Comparison of ENCODE assay signal across 1 cellular context in genomic region chr7:47481656-47482012, GRCh38.
TF ChIP-seq lines count a peak whose summit lies in the region.

No MANE protein-coding gene starts in this region.

TF ChIP-seq in HCT116, 20 proteins besides CTCF, POLR2A, EP300 and RAD21 (continued from another document):
- TF ChIP-seq ZBTB33 (IDR thresholded peaks at IDR 0.05; ENCODE audit: extremely low read depth, insufficient replicate concordance, low read length) = no peak
- TF ChIP-seq SRF (IDR thresholded peaks at IDR 0.05; ENCODE audit: low read depth) = no peak
- no peak for TF ChIP-seq ZFX (IDR thresholded peaks at IDR 0.05)
- no peak for TF ChIP-seq YY1 (IDR thresholded peaks at IDR 0.05; ENCODE audit: extremely low read depth, insufficient replicate concordance, low read depth, low read length)
- no peak for TF ChIP-seq FOSL1 (IDR thresholded peaks at IDR 0.05; ENCODE audit: low read depth)
- TF ChIP-seq POLR2AphosphoS5 (IDR thresholded peaks at IDR 0.05; ENCODE audit: low read depth, low read length) = no peak
- TF ChIP-seq, protein P1, sequence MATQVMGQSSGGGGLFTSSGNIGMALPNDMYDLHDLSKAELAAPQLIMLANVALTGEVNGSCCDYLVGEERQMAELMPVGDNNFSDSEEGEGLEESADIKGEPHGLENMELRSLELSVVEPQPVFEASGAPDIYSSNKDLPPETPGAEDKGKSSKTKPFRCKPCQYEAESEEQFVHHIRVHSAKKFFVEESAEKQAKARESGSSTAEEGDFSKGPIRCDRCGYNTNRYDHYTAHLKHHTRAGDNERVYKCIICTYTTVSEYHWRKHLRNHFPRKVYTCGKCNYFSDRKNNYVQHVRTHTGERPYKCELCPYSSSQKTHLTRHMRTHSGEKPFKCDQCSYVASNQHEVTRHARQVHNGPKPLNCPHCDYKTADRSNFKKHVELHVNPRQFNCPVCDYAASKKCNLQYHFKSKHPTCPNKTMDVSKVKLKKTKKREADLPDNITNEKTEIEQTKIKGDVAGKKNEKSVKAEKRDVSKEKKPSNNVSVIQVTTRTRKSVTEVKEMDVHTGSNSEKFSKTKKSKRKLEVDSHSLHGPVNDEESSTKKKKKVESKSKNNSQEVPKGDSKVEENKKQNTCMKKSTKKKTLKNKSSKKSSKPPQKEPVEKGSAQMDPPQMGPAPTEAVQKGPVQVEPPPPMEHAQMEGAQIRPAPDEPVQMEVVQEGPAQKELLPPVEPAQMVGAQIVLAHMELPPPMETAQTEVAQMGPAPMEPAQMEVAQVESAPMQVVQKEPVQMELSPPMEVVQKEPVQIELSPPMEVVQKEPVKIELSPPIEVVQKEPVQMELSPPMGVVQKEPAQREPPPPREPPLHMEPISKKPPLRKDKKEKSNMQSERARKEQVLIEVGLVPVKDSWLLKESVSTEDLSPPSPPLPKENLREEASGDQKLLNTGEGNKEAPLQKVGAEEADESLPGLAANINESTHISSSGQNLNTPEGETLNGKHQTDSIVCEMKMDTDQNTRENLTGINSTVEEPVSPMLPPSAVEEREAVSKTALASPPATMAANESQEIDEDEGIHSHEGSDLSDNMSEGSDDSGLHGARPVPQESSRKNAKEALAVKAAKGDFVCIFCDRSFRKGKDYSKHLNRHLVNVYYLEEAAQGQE (IDR thresholded peaks at IDR 0.05; ENCODE audit: low read depth) = no peak
